Comparison of ENCODE assay signal across 8 cellular contexts in the genomic region with DNA sequence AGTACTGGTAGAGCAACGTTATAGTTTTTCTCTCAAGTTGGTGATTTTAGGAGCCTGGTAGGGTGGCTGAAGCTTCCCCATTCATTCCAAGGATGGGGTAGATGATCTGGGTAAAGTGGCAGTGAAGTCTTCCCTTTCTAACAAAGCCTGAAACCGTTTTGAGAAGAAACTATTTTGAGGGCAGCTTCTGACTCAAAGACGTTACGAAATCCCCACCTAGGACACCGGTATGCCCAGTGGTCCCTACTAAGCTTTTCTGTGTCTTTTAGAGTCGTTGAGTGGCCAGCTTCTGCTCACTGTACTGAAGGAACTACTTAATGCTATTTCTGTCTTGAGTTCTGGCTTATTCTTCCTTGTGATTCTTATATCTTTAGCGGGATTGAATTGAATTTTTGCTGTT. TPM values are rescaled to one million over a fixed set of nuclear protein-coding genes. Genes with fewer than 3 reads are reported as not detected.
DNase-seq lines count a peak whose midpoint lies in the region; ATAC-seq and TF ChIP-seq lines count a peak whose summit lies in the region.

No MANE protein-coding gene starts in this region.

- DNase-seq in CD14-positive monocyte (ENCODE audit: low spot score) (no peak), MM.1S (no peak), chondrocyte (ENCODE audit: low spot score) (no peak), nephron progenitor cell (no peak), NCI-H2081 (lab: John Stamatoyannopoulos, UW) (no peak), NCI-H187 (lab: John Stamatoyannopoulos, UW) (no peak)
- DNase-seq in central memory CD4-positive, alpha-beta T cell: no peak

- H3K36me3 Mint-ChIP-seq in CD14-positive monocyte (peaks cover 5 to 8% of the 10 kb centered on the region in 2 donors), chondrocyte (ENCODE audit: low read depth) (no peaks in the 10 kb centered on the region), nephron progenitor cell (ENCODE audit: low read depth) (no peaks in the 10 kb centered on the region)

- peak overlapping the region; percentile 85 for H3K4me2 ChIP-seq in MM.1S (ENCODE audit: low read depth, low read length)

- H3K79me2 ChIP-seq in MM.1S (ENCODE audit: low read length): peaks cover 30% of the 10 kb centered on the region

- H3K4me1 ChIP-seq in MM.1S (ENCODE audit: low read length): 0 out of 2 replicates have a peak, but pooled peaks cover 9% of the 10 kb centered on the region

- H3F3A ChIP-seq in MM.1S (ENCODE audit: insufficient read depth, low read length): peaks cover 10% of the 10 kb centered on the region

- no peaks in the 10 kb centered on the region for H4K20me1 ChIP-seq in MM.1S (ENCODE audit: insufficient read depth, low read length)

- no peak for TF ChIP-seq CTCF in CD14-positive monocyte (IDR thresholded peaks at IDR 0.05)
- TF ChIP-seq CTCF in MM.1S (IDR thresholded peaks at IDR 0.05; ENCODE audit: low read length): no peak
- no peak for TF ChIP-seq CTCF in chondrocyte (IDR thresholded peaks at IDR 0.05)
- TF ChIP-seq CTCF in nephron progenitor cell (IDR thresholded peaks at IDR 0.05): no peak

- peak overlapping the region; percentile 25; the same call in 1 of the 2 replicates for H3K27ac ChIP-seq in MM.1S (ENCODE audit: low read length)

- H3K4me1 Mint-ChIP-seq in CD14-positive monocyte: peaks cover 31% of the 10 kb centered on the region
- peaks cover 29% of the 10 kb centered on the region for H3K4me1 Mint-ChIP-seq in chondrocyte (ENCODE audit: low read depth)
- peaks cover 19% of the 10 kb centered on the region for H3K4me1 Mint-ChIP-seq in nephron progenitor cell

- H3K27ac Mint-ChIP-seq in CD14-positive monocyte (peak overlapping the region; percentile 82 to 98 (median 92)), chondrocyte (ENCODE audit: unreplicated experiment) (peak overlapping the region; percentile 80), nephron progenitor cell (no peak overlapping the region)

- H3K9ac ChIP-seq in MM.1S (ENCODE audit: low read length): peak overlapping the region; percentile 45; the same call in 1 of the 2 replicates

- H3K36me3 ChIP-seq in MM.1S (replicated peaks; ENCODE audit: insufficient read depth, low read length): no peaks in the 10 kb centered on the region

- no peak for ATAC-seq in GM19397 (IDR thresholded peaks at IDR 0.05; ENCODE audit: unreplicated experiment)

- H3K4me3 Mint-ChIP-seq in CD14-positive monocyte: peak overlapping the region; percentile 99
- peak overlapping the region; percentile 94 for H3K4me3 Mint-ChIP-seq in chondrocyte (ENCODE audit: unreplicated experiment)
- peak overlapping the region; percentile 94 for H3K4me3 Mint-ChIP-seq in nephron progenitor cell

- H3K9me3 ChIP-seq in MM.1S (replicated peaks; ENCODE audit: insufficient read depth, low read length): no peaks in the 10 kb centered on the region

- intact Hi-C loops in CD14-positive monocyte (cut with micrococcal nuclease): no loop called here

- H3K9me3 Mint-ChIP-seq in CD14-positive monocyte: no peaks in the 10 kb centered on the region
- H3K9me3 Mint-ChIP-seq in chondrocyte (ENCODE audit: low read depth): no peaks in the 10 kb centered on the region
- no peaks in the 10 kb centered on the region for H3K9me3 Mint-ChIP-seq in nephron progenitor cell

- peak overlapping the region; percentile 65 for H3K4me3 ChIP-seq in MM.1S (ENCODE audit: low read length)

- no peaks in the 10 kb centered on the region for H3K9me2 ChIP-seq in MM.1S (replicated peaks; ENCODE audit: insufficient read depth, low read length)

- H3K27me3 Mint-ChIP-seq in CD14-positive monocyte (ENCODE audit: low read depth in 3 of 3) (peaks cover 0 to 3% (median 0%) of the 10 kb centered on the region in 3 donors), chondrocyte (ENCODE audit: low read depth) (no peaks in the 10 kb centered on the region), nephron progenitor cell (ENCODE audit: low read depth, poor library complexity) (peaks cover 7% of the 10 kb centered on the region)

- no peaks in the 10 kb centered on the region for H3K27me3 ChIP-seq in MM.1S (replicated peaks; ENCODE audit: insufficient read depth, low read length)

- peak overlapping the region; percentile 62 for H2AFZ ChIP-seq in MM.1S (ENCODE audit: low read length)

RNA-seq across cellular contexts. Expression of gene WDTC1, which starts 1.4 kb away (rescaled TPM):
- polyA plus RNA-seq in CD14-positive monocyte: 1 to 10 TPM; 2.1 to 4.3 TPM
- total RNA-seq in chondrocyte: 30.8 to 32.4 TPM (median 31.2 TPM) in 3 replicates
